17 cellular contexts compared by ENCODE assay signal in genomic region chr2:60094450-60094929, GRCh38.
DNase-seq lines count a peak whose midpoint lies in the region; ATAC-seq and TF ChIP-seq lines count a peak whose summit lies in the region.
"Had no signal": no experiment of that assay in that cellular context is flagged by ENCODE, and none has a peak within 500 bp of the region (broad histone marks: within the 10 kb centered on the region; RNA-seq: fewer than 3 reads in every experiment).

No MANE protein-coding gene starts in this region.

- intact Hi-C loops in sigmoid colon (cut with DNase I) = no loop called here
- intact Hi-C loops in activated naive CD4-positive, alpha-beta T cell treated with anti-CD3 and anti-CD28 coated beads for 36 hours (cut with micrococcal nuclease) = no loop called here

- no peak overlapping the region for H3K27ac Mint-ChIP-seq in activated naive CD4-positive, alpha-beta T cell treated with anti-CD3 and anti-CD28 coated beads for 36 hours
- H3K27ac Mint-ChIP-seq: activated CD4-positive, alpha-beta T cell treated with anti-CD3 and anti-CD28 coated beads, Interleukin-2, amount 10 ng/mL, durations not matched to agents 7 days and 5 days; T-helper 2 cell treated with Interferon-gamma antibody and Interleukin-4, amounts not matched to agents 5 μg/mL and 100 μg/mL, for 36 hours had no signal

- H3K4me3 Mint-ChIP-seq in activated naive CD4-positive, alpha-beta T cell treated with anti-CD3 and anti-CD28 coated beads for 36 hours = no peak overlapping the region
- H3K4me3 Mint-ChIP-seq: activated CD4-positive, alpha-beta T cell treated with anti-CD3 and anti-CD28 coated beads, Interleukin-2, amount 10 ng/mL, durations not matched to agents 7 days and 5 days; T-helper 2 cell treated with Interferon-gamma antibody and Interleukin-4, amounts not matched to agents 5 μg/mL and 100 μg/mL, for 36 hours had no signal

- no peaks in the 10 kb centered on the region for H3K9me3 ChIP-seq in MM.1S (replicated peaks; ENCODE audit: insufficient read depth, low read length)
- H3K9me3 ChIP-seq in sigmoid colon = no peaks in the 10 kb centered on the region
- H3K9me3 ChIP-seq in gastroesophageal sphincter = no peaks in the 10 kb centered on the region
- H3K9me3 ChIP-seq: upper lobe of right lung had no signal

- ATAC-seq in gastroesophageal sphincter = no peak
- ATAC-seq: upper lobe of right lung had no signal

- DNase-seq in COLO668 (lab: John Stamatoyannopoulos, UW; ENCODE audit: unreplicated experiment) (peak; percentile 72), MM.1S (peak; percentile 66), NCI-H774 (lab: John Stamatoyannopoulos, UW) (peak; percentile 76), iPS-NIHi7 (ENCODE audit: extremely low spot score) (peak; percentile 22), ureter (ENCODE audit: low spot score) (no peak), sigmoid colon (no peak)
- no peak for DNase-seq in activated naive CD4-positive, alpha-beta T cell treated with anti-CD3 and anti-CD28 coated beads for 36 hours
- DNase-seq: activated CD4-positive, alpha-beta T cell treated with anti-CD3 and anti-CD28 coated beads, Interleukin-2, amount 10 ng/mL, durations not matched to agents 7 days and 5 days; DMS 273 treated with DMSO at 0.1 percent for 48 hours; dorsolateral prefrontal cortex; midbrain; NCI-H226; posterior cingulate gyrus; stimulated activated CD4-positive, alpha-beta T cell treated with anti-CD3 and anti-CD28 coated beads, Interleukin-2, amount 100 ng/mL, for 24 hours; upper lobe of right lung had no signal

- H3K27ac ChIP-seq in MM.1S (ENCODE audit: low read length) (peak overlapping the region; percentile 59), sigmoid colon (no peak overlapping the region), gastroesophageal sphincter (no peak overlapping the region)
- H3K27ac ChIP-seq: dorsolateral prefrontal cortex, upper lobe of right lung had no signal

- H4K20me1 ChIP-seq in MM.1S (ENCODE audit: insufficient read depth, low read length) = no peaks in the 10 kb centered on the region

- no peak overlapping the region for H2AFZ ChIP-seq in MM.1S (ENCODE audit: low read length)

- H3K27me3 ChIP-seq in MM.1S (replicated peaks; ENCODE audit: insufficient read depth, low read length) = no peaks in the 10 kb centered on the region
- no peaks in the 10 kb centered on the region for H3K27me3 ChIP-seq in sigmoid colon
- H3K27me3 ChIP-seq in gastroesophageal sphincter = no peaks in the 10 kb centered on the region
- H3K27me3 ChIP-seq: upper lobe of right lung had no signal

- H3K36me3 ChIP-seq in MM.1S (replicated peaks; ENCODE audit: insufficient read depth, low read length) = no peaks in the 10 kb centered on the region
- H3K36me3 ChIP-seq in sigmoid colon = no peaks in the 10 kb centered on the region
- no peaks in the 10 kb centered on the region for H3K36me3 ChIP-seq in gastroesophageal sphincter
- H3K36me3 ChIP-seq: upper lobe of right lung had no signal

- H3K36me3 Mint-ChIP-seq in activated naive CD4-positive, alpha-beta T cell treated with anti-CD3 and anti-CD28 coated beads for 36 hours (ENCODE audit: low read depth) = no peaks in the 10 kb centered on the region

- H3K4me2 ChIP-seq in MM.1S (ENCODE audit: low read depth, low read length) = peak overlapping the region; percentile 45

- peaks cover 10% of the 10 kb centered on the region; the same call in 1 of the 2 replicates for H3F3A ChIP-seq in MM.1S (ENCODE audit: insufficient read depth, low read length)

- no peaks in the 10 kb centered on the region for H3K9me2 ChIP-seq in MM.1S (replicated peaks; ENCODE audit: insufficient read depth, low read length)

- TF ChIP-seq CTCF in MM.1S (IDR thresholded peaks at IDR 0.05; ENCODE audit: low read length) (no peak), sigmoid colon (IDR thresholded peaks at IDR 0.05) (no peak), gastroesophageal sphincter (IDR thresholded peaks at IDR 0.05) (no peak)

- TF ChIP-seq EP300 in sigmoid colon (IDR thresholded peaks at IDR 0.05) (no peak), gastroesophageal sphincter (IDR thresholded peaks at IDR 0.05) (no peak)

- CTCF ChIA-PET in activated naive CD4-positive, alpha-beta T cell treated with anti-CD3 and anti-CD28 coated beads for 36 hours (lab: Charles Lee) = no interaction called here

- H3K4me3 ChIP-seq in MM.1S (ENCODE audit: low read length) (no peak overlapping the region), sigmoid colon (no peak overlapping the region), gastroesophageal sphincter (no peak overlapping the region)
- H3K4me3 ChIP-seq: dorsolateral prefrontal cortex, upper lobe of right lung had no signal

- no peaks in the 10 kb centered on the region for H3K79me2 ChIP-seq in MM.1S (ENCODE audit: low read length)

- WGBS in sigmoid colon, 2 donors = 13 to 67% methylated on average over 3 of the region's 3 CpGs
- 25 to 74% methylated on average over 1 to 3 of the region's 3 CpGs for WGBS in gastroesophageal sphincter (ENCODE audit: low coverage in 1 of 2), 2 donors

- peaks cover 2% of the 10 kb centered on the region for H3K27me3 Mint-ChIP-seq in activated naive CD4-positive, alpha-beta T cell treated with anti-CD3 and anti-CD28 coated beads for 36 hours (ENCODE audit: low read depth)
- H3K27me3 Mint-ChIP-seq: activated CD4-positive, alpha-beta T cell treated with anti-CD3 and anti-CD28 coated beads, Interleukin-2, amount 10 ng/mL, durations not matched to agents 7 days and 5 days had no signal

- H3K9me3 Mint-ChIP-seq in activated naive CD4-positive, alpha-beta T cell treated with anti-CD3 and anti-CD28 coated beads for 36 hours = no peaks in the 10 kb centered on the region
- H3K9me3 Mint-ChIP-seq: activated CD4-positive, alpha-beta T cell treated with anti-CD3 and anti-CD28 coated beads, Interleukin-2, amount 10 ng/mL, durations not matched to agents 7 days and 5 days; T-helper 2 cell treated with Interferon-gamma antibody and Interleukin-4, amounts not matched to agents 5 μg/mL and 100 μg/mL, for 36 hours had no signal

- H3K4me1 Mint-ChIP-seq in activated naive CD4-positive, alpha-beta T cell treated with anti-CD3 and anti-CD28 coated beads for 36 hours (ENCODE audit: low read depth) = no peaks in the 10 kb centered on the region
- H3K4me1 Mint-ChIP-seq: activated CD4-positive, alpha-beta T cell treated with anti-CD3 and anti-CD28 coated beads, Interleukin-2, amount 10 ng/mL, durations not matched to agents 7 days and 5 days had no signal

- H3K4me1 ChIP-seq in MM.1S (ENCODE audit: low read length) = peaks cover 22% of the 10 kb centered on the region
- H3K4me1 ChIP-seq in sigmoid colon = peaks cover 0 to 12% (median 0%) of the 10 kb centered on the region in 4 donors
- no peaks in the 10 kb centered on the region for H3K4me1 ChIP-seq in gastroesophageal sphincter
- H3K4me1 ChIP-seq: upper lobe of right lung had no signal

- H3K9ac ChIP-seq in MM.1S (ENCODE audit: low read length) = no peak overlapping the region

- TF ChIP-seq POLR2A in sigmoid colon (IDR thresholded peaks at IDR 0.05) = no peak
- no peak for TF ChIP-seq POLR2A in gastroesophageal sphincter (IDR thresholded peaks at IDR 0.05)

Comparison
In these comparisons a context has a peak if more than half of its experiments do, and no peak if none do; other contexts are left out.
1. DNase-seq: peak in COLO668 (single experiment), MM.1S (single experiment), NCI-H774 (single experiment) and iPS-NIHi7 (single experiment); none in ureter (single experiment), sigmoid colon (single experiment) and activated naive CD4-positive, alpha-beta T cell treated with anti-CD3 and anti-CD28 coated beads for 36 hours (single experiment).